8 cellular contexts compared by ENCODE assay signal in genomic region chr3:40452876-40453730, GRCh38. TPM values are rescaled to one million over a fixed set of nuclear protein-coding genes. Genes with fewer than 3 reads are reported as not detected.
DNase-seq lines count a peak whose midpoint lies in the region; ATAC-seq and TF ChIP-seq lines count a peak whose summit lies in the region.

No MANE protein-coding gene starts in this region.

- peak overlapping the region; percentile 98 for H2AFZ ChIP-seq in mammary epithelial cell (ENCODE audit: low read depth, low read length)

- no peaks in the 10 kb centered on the region for H4K20me1 ChIP-seq in mammary epithelial cell (ENCODE audit: insufficient read depth, low read length)

- H3K9me3 ChIP-seq in mammary epithelial cell (replicated peaks; ENCODE audit: insufficient read depth, low read length): no peaks in the 10 kb centered on the region
- H3K9me3 ChIP-seq in iPS-18c (ENCODE audit: control insufficient read depth, insufficient read depth, low read length): no peaks in the 10 kb centered on the region
- no peaks in the 10 kb centered on the region for H3K9me3 ChIP-seq in skeletal muscle satellite cell (replicated peaks; ENCODE audit: low read length)

- CTCF ChIA-PET in AG04449 (lab: Yijun Ruan, JAX) (interaction anchor here (0.6 to 2.1 kb wide), 6 partner anchors 24 to 1498 kb away, joined by 3 to 8 read pairs (median 4); partner anchors contain the start of genes EIF1B and ZNF619), mammary epithelial cell (lab: Charles Lee; ENCODE audit: low non-redundant PET) (interaction anchor here (0.6 kb wide), 1 partner anchor 1005 kb away, joined by 5 read pairs; no protein-coding TSS in a partner anchor)

- H3K4me2 ChIP-seq in mammary epithelial cell (ENCODE audit: insufficient read depth, low read depth, low read length) (peak overlapping the region; percentile 84), skeletal muscle satellite cell (ENCODE audit: low read length) (peak overlapping the region; percentile 98)

- intact Hi-C loops in mammary epithelial cell (cut with micrococcal nuclease): loop anchor here (1.0 to 5.0 kb wide), 2 partner anchors 71 to 126 kb away; partner anchors contain the start of gene ZNF621

- H3K4me1 ChIP-seq in mammary epithelial cell (ENCODE audit: insufficient read depth, low read length): peaks cover 22% of the 10 kb centered on the region
- H3K4me1 ChIP-seq in skeletal muscle satellite cell (ENCODE audit: control insufficient read depth, insufficient read depth, low read length): peaks cover 10% of the 10 kb centered on the region

- no TSS peak for BruUV-seq in mammary epithelial cell (replicated peaks; lab: Mats Ljungman, UMichigan)

- TF ChIP-seq CTCF in AG04449 (IDR thresholded peaks at IDR 0.05; ENCODE audit: insufficient read depth, low read length, missing control alignments): no peak
- no peak for TF ChIP-seq CTCF in VCaP (conservative IDR thresholded peaks at IDR 0.05)
- no peak for TF ChIP-seq CTCF in mammary epithelial cell (conservative IDR thresholded peaks at IDR 0.05 in 1 of 2, IDR thresholded peaks at IDR 0.05 in 1 of 2; ENCODE audit: extremely low read depth in 1 of 2, insufficient read depth in 1 of 2, low read depth in 1 of 2, low read length in 2 of 2)

- WGBS in mammary epithelial cell (ENCODE audit: low coverage, missing lambda C conversion rate): 3% methylated on average over 40 of the region's 41 CpGs

- dilution Hi-C loops in mammary epithelial cell (cut with HindIII; ENCODE audit: low sequenced_read_pairs): no loop called here

- POLR2A ChIA-PET in AG04449 (lab: Yijun Ruan, JAX): interaction anchor here (0.5 to 0.9 kb wide), 2 partner anchors 72 to 1726 kb away, joined by 3 to 4 read pairs; partner anchors contain the start of gene ZNF621

- in situ Hi-C loops in mammary epithelial cell (cut with MboI; ENCODE audit: low sequenced_read_pairs in 2 of 2): no loop called here

- ATAC-seq in GM18873 (IDR thresholded peaks at IDR 0.05; ENCODE audit: low FRiP score, unreplicated experiment) (peak; percentile 95), HG03135 (IDR thresholded peaks at IDR 0.05; ENCODE audit: unreplicated experiment) (peak; percentile 95)

- peak; percentile 90 for DNase-seq in AG04449 (ENCODE audit: low read depth, low spot score)
- peak; percentile 88 for DNase-seq in NCI-H2196 (lab: John Stamatoyannopoulos, UW; ENCODE audit: unreplicated experiment)
- peak; percentile 99 for DNase-seq in mammary epithelial cell

- H3K9ac ChIP-seq in mammary epithelial cell (ENCODE audit: insufficient read depth, low read length) (peak overlapping the region; percentile 81), skeletal muscle satellite cell (ENCODE audit: low read depth, low read length) (peak overlapping the region; percentile 79)

- H3K4me3 ChIP-seq in AG04449 (ENCODE audit: low read depth, low read length): peak overlapping the region; percentile 85
- peak overlapping the region; percentile 54 to 72 (median 72) for H3K4me3 ChIP-seq in mammary epithelial cell (replicated peaks in 1 of 3; ENCODE audit: insufficient read depth in 1 of 3, low read depth in 2 of 3, low read length in 3 of 3)
- peak overlapping the region; percentile 90 for H3K4me3 ChIP-seq in iPS-18c (ENCODE audit: insufficient read depth, low read depth, low read length)
- H3K4me3 ChIP-seq in skeletal muscle satellite cell (ENCODE audit: low read length): peak overlapping the region; percentile 76

- H3K27me3 ChIP-seq in mammary epithelial cell (ENCODE audit: insufficient read depth, low read length) (no peaks in the 10 kb centered on the region), skeletal muscle satellite cell (ENCODE audit: control insufficient read depth, insufficient read depth, low read length) (no peaks in the 10 kb centered on the region)

- H3K27ac ChIP-seq in VCaP: peak overlapping the region; percentile 87
- peak overlapping the region; percentile 79 for H3K27ac ChIP-seq in mammary epithelial cell (ENCODE audit: insufficient read depth, low read depth, low read length)

- peaks cover 1% of the 10 kb centered on the region for H3K36me3 ChIP-seq in mammary epithelial cell (ENCODE audit: insufficient read depth, low read length)
- H3K36me3 ChIP-seq in skeletal muscle satellite cell (ENCODE audit: insufficient read depth, low read length): peaks cover 6% of the 10 kb centered on the region

- H3K79me2 ChIP-seq in mammary epithelial cell (ENCODE audit: insufficient read depth, low read length): peaks cover 11% of the 10 kb centered on the region

RNA-seq across cellular contexts. Expression of gene RPL14, which starts 4.0 kb away (rescaled TPM):
- total RNA-seq in mammary epithelial cell: 1,000 to 10,000 TPM in 1 of 2 donors, 100 to 1,000 TPM in 1; 195 to 1,787 TPM
- 578 TPM for polyA plus RNA-seq in mammary epithelial cell
- polyA minus RNA-seq in mammary epithelial cell: 458 TPM
- total RNA-seq in skeletal muscle satellite cell (2012; rRNA removed): 295 and 431 TPM in 2 replicates

RNA-seq across cellular contexts. Expression of gene ZNF619, which starts 23.8 kb away (rescaled TPM):
- 1 to 10 TPM; 6.5 to 7.8 TPM for total RNA-seq in mammary epithelial cell
- polyA plus RNA-seq in mammary epithelial cell: 2.5 TPM
- 6.4 TPM for polyA minus RNA-seq in mammary epithelial cell
- 2.8 TPM in 2 replicates for total RNA-seq in skeletal muscle satellite cell (2012; rRNA removed)

RNA-seq across cellular contexts. Expression of gene ZNF620, which starts 52.7 kb away (rescaled TPM):
- total RNA-seq in mammary epithelial cell: 1 to 10 TPM; 1.0 to 1.6 TPM
- polyA plus RNA-seq in mammary epithelial cell: 0.54 TPM
- not detected for polyA minus RNA-seq in mammary epithelial cell
- total RNA-seq in skeletal muscle satellite cell (2012; rRNA removed): 0.44 and 0.76 TPM in 2 replicates

Comparison
In these comparisons a context has a peak if more than half of its experiments do, and no peak if none do; other contexts are left out.
1. Peak in every context shown above with its lines: DNase-seq, ATAC-seq, H3K4me3 ChIP-seq and H3K27ac ChIP-seq.